15 cellular contexts compared by ENCODE assay signal in genomic region chr10:110781139-110781538, GRCh38.
DNase-seq lines count a peak whose midpoint lies in the region; ATAC-seq and TF ChIP-seq lines count a peak whose summit lies in the region.
"Had no signal": no experiment of that assay in that cellular context is flagged by ENCODE, and none has a peak within 500 bp of the region (broad histone marks: within the 10 kb centered on the region; RNA-seq: fewer than 3 reads in every experiment).

No MANE protein-coding gene starts in this region.

- no peak overlapping the region for H4K91ac ChIP-seq in trophoblast cell (ENCODE audit: low read depth, low read length)

- H3K27me3 ChIP-seq in GM23338 (ENCODE audit: insufficient read depth) = no peaks in the 10 kb centered on the region
- no peaks in the 10 kb centered on the region for H3K27me3 ChIP-seq in heart right ventricle
- no peaks in the 10 kb centered on the region for H3K27me3 ChIP-seq in trophoblast cell (ENCODE audit: insufficient read depth, low read length)

- peaks cover 6% of the 10 kb centered on the region for H3K4me1 Mint-ChIP-seq in GM23338

- H3K4me3 Mint-ChIP-seq in GM23338 = no peak overlapping the region
- H3K4me3 Mint-ChIP-seq: CD4-positive, CD25-positive, alpha-beta regulatory T cell had no signal

- H2BK120ac ChIP-seq in trophoblast cell (ENCODE audit: insufficient read depth, low read length, poor library complexity) = no peak overlapping the region

- H3K23ac ChIP-seq in trophoblast cell (ENCODE audit: low read length) = no peak overlapping the region

- no peaks in the 10 kb centered on the region for H3K4me1 ChIP-seq in GM23338 (ENCODE audit: insufficient read depth)
- peaks cover 4 to 98% (median 59%) of the 10 kb centered on the region in 9 donors for H3K4me1 ChIP-seq in heart right ventricle
- peaks cover 3 to 7% of the 10 kb centered on the region in 2 experiments for H3K4me1 ChIP-seq in trophoblast cell (ENCODE audit: control insufficient read depth in 1 of 2, insufficient read depth in 2 of 2, low read length in 2 of 2)

- H3K9me3 ChIP-seq in heart right ventricle (no peaks in the 10 kb centered on the region), trophoblast cell (ENCODE audit: insufficient read depth, low read depth, low read length) (no peaks in the 10 kb centered on the region)

- no peak overlapping the region for H3K14ac ChIP-seq in trophoblast cell (ENCODE audit: low read length)

- no peaks in the 10 kb centered on the region for H4K20me1 ChIP-seq in GM23338 (replicated peaks; ENCODE audit: insufficient read depth)

- H3K27me3 Mint-ChIP-seq in GM23338 (ENCODE audit: insufficient read depth, low read depth, poor library complexity) = peaks cover 5% of the 10 kb centered on the region
- H3K27me3 Mint-ChIP-seq: CD4-positive, CD25-positive, alpha-beta regulatory T cell had no signal

- no peak for ATAC-seq in GM23338
- peak in 7 of 8 donors; percentile 1 to 39 (median 2) for ATAC-seq in heart right ventricle
- no peak for ATAC-seq in HG02870 (IDR thresholded peaks at IDR 0.05; ENCODE audit: unreplicated experiment)
- ATAC-seq: GM12878, K562 had no signal

- H3F3A ChIP-seq in GM23338 (replicated peaks; ENCODE audit: low read depth) = no peaks in the 10 kb centered on the region

- H4K12ac ChIP-seq in trophoblast cell (ENCODE audit: low read depth, low read length) = no peak overlapping the region

- no peak overlapping the region for H3K18ac ChIP-seq in trophoblast cell (ENCODE audit: low read length)

- no peaks in the 10 kb centered on the region for H3K36me3 ChIP-seq in GM23338 (ENCODE audit: insufficient read depth)
- H3K36me3 ChIP-seq in heart right ventricle = peaks cover 0 to 24% (median 0%) of the 10 kb centered on the region in 9 donors
- no peaks in the 10 kb centered on the region for H3K36me3 ChIP-seq in trophoblast cell (ENCODE audit: control insufficient read depth in 1 of 2, insufficient read depth in 2 of 2, low read length in 2 of 2)

- 60 to 67% methylated on average over 7 of the region's 7 CpGs for WGBS in heart right ventricle, 2 donors
- no CpG with 5 or more reads among the region's 7 CpGs for WGBS in trophoblast cell (ENCODE audit: extremely low coverage, insufficient coverage, insufficient read length)

- DNase-seq in GM23338 (ENCODE audit: low spot score) (no peak), RPMI7951 (ENCODE audit: low read depth) (peak; percentile 64), heart right ventricle (no peak), trophoblast cell (no peak), T-helper 1 cell (no peak), ecto neural progenitor cell (ENCODE audit: low spot score) (no peak)
- DNase-seq: ACHN; Calu3; CD4-positive, CD25-positive, alpha-beta regulatory T cell; NCI-H1694 treated with DMSO at 0.1 percent for 48 hours; PC-9 had no signal

- no peak overlapping the region for H3K27ac Mint-ChIP-seq in GM23338

- TF ChIP-seq CTCF in GM23338 (conservative IDR thresholded peaks at IDR 0.05; ENCODE audit: low read depth in 2 of 2) = no peak
- no peak for TF ChIP-seq CTCF in heart right ventricle (IDR thresholded peaks at IDR 0.05)

- H3K79me1 ChIP-seq in trophoblast cell (ENCODE audit: low read length) = peaks cover 4% of the 10 kb centered on the region

- H3K4ac ChIP-seq in trophoblast cell (ENCODE audit: low read depth, low read length) = no peak overlapping the region

- intact Hi-C loops in heart right ventricle (cut with DNase I) = no loop called here

- no peak overlapping the region for H4K8ac ChIP-seq in trophoblast cell (ENCODE audit: low read depth, low read length)

- H3K4me2 ChIP-seq in GM23338 (no peak overlapping the region), trophoblast cell (ENCODE audit: low read length) (no peak overlapping the region)
- H3K4me2 ChIP-seq: PC-9 had no signal

- H3K4me3 ChIP-seq in GM23338 (no peak overlapping the region), heart right ventricle (no peak overlapping the region), trophoblast cell (ENCODE audit: low read depth, low read length) (no peak overlapping the region)
- H3K4me3 ChIP-seq: GM12878, K562, PC-9 had no signal

- no peaks in the 10 kb centered on the region for H3K36me3 Mint-ChIP-seq in GM23338 (ENCODE audit: low read depth)
- H3K36me3 Mint-ChIP-seq: CD4-positive, CD25-positive, alpha-beta regulatory T cell had no signal

- H3K27ac ChIP-seq in GM23338 (ENCODE audit: low read depth) (no peak overlapping the region), heart right ventricle (peak overlapping the region in 8 of 10 donors; percentile 20 to 68 (median 48)), trophoblast cell (ENCODE audit: low read depth, low read length) (no peak overlapping the region)
- H3K27ac ChIP-seq: HL-60, PC-9 had no signal

- no peak overlapping the region for H2BK5ac ChIP-seq in trophoblast cell (ENCODE audit: low read depth, low read length, poor library complexity)

- H2AK5ac ChIP-seq in trophoblast cell (ENCODE audit: low read length) = peak overlapping the region; percentile 17

- no peak overlapping the region for H3K9ac ChIP-seq in trophoblast cell (ENCODE audit: low read length)

- no peaks in the 10 kb centered on the region for H3K79me2 ChIP-seq in GM23338 (replicated peaks; ENCODE audit: insufficient read depth)
- H3K79me2 ChIP-seq in trophoblast cell (ENCODE audit: control insufficient read depth, insufficient read depth, low read length, poor library complexity) = no peaks in the 10 kb centered on the region

- no peaks in the 10 kb centered on the region for H3K9me3 Mint-ChIP-seq in GM23338

- no peak overlapping the region for H2BK12ac ChIP-seq in trophoblast cell (ENCODE audit: low read length)

- no peaks in the 10 kb centered on the region for H3K9me2 ChIP-seq in GM23338 (ENCODE audit: insufficient read depth)

- peak overlapping the region; percentile 56; the same call in 1 of the 2 replicates for H2AFZ ChIP-seq in GM23338
- H2AFZ ChIP-seq in trophoblast cell (ENCODE audit: insufficient read depth, low read length, poor library complexity) = no peak overlapping the region
- H2AFZ ChIP-seq: PC-9 had no signal

TF ChIP-seq in GM23338, 12 proteins besides CTCF, POLR2A, EP300 and RAD21:
- TF ChIP-seq CREB1 (CRISPR knock-in tag; IDR thresholded peaks at IDR 0.05; ENCODE audit: low read depth) (no peak), NANOG (IDR thresholded peaks at IDR 0.05; ENCODE audit: borderline replicate concordance) (no peak)
- TF ChIP-seq, protein P1, sequence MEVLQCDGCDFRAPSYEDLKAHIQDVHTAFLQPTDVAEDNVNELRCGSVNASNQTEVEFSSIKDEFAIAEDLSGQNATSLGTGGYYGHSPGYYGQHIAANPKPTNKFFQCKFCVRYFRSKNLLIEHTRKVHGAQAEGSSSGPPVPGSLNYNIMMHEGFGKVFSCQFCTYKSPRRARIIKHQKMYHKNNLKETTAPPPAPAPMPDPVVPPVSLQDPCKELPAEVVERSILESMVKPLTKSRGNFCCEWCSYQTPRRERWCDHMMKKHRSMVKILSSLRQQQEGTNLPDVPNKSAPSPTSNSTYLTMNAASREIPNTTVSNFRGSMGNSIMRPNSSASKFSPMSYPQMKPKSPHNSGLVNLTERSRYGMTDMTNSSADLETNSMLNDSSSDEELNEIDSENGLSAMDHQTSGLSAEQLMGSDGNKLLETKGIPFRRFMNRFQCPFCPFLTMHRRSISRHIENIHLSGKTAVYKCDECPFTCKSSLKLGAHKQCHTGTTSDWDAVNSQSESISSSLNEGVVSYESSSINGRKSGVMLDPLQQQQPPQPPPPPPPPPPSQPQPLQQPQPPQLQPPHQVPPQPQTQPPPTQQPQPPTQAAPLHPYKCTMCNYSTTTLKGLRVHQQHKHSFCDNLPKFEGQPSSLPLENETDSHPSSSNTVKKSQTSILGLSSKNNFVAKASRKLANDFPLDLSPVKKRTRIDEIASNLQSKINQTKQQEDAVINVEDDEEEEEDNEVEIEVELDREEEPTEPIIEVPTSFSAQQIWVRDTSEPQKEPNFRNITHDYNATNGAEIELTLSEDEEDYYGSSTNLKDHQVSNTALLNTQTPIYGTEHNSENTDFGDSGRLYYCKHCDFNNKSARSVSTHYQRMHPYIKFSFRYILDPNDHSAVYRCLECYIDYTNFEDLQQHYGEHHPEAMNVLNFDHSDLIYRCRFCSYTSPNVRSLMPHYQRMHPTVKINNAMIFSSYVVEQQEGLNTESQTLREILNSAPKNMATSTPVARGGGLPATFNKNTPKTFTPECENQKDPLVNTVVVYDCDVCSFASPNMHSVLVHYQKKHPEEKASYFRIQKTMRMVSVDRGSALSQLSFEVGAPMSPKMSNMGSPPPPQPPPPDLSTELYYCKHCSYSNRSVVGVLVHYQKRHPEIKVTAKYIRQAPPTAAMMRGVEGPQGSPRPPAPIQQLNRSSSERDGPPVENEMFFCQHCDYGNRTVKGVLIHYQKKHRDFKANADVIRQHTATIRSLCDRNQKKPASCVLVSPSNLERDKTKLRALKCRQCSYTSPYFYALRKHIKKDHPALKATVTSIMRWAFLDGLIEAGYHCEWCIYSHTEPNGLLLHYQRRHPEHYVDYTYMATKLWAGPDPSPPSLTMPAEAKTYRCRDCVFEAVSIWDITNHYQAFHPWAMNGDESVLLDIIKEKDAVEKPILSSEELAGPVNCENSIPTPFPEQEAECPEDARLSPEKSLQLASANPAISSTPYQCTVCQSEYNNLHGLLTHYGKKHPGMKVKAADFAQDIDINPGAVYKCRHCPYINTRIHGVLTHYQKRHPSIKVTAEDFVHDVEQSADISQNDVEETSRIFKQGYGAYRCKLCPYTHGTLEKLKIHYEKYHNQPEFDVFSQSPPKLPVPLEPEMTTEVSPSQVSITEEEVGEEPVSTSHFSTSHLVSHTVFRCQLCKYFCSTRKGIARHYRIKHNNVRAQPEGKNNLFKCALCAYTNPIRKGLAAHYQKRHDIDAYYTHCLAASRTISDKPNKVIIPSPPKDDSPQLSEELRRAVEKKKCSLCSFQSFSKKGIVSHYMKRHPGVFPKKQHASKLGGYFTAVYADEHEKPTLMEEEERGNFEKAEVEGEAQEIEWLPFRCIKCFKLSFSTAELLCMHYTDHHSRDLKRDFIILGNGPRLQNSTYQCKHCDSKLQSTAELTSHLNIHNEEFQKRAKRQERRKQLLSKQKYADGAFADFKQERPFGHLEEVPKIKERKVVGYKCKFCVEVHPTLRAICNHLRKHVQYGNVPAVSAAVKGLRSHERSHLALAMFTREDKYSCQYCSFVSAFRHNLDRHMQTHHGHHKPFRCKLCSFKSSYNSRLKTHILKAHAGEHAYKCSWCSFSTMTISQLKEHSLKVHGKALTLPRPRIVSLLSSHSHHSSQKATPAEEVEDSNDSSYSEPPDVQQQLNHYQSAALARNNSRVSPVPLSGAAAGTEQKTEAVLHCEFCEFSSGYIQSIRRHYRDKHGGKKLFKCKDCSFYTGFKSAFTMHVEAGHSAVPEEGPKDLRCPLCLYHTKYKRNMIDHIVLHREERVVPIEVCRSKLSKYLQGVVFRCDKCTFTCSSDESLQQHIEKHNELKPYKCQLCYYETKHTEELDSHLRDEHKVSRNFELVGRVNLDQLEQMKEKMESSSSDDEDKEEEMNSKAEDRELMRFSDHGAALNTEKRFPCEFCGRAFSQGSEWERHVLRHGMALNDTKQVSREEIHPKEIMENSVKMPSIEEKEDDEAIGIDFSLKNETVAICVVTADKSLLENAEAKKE (CRISPR knock-in tag; IDR thresholded peaks at IDR 0.05) = no peak
TF ChIP-seq in GM23338: peak in this region for 0.

Comparison
In these comparisons a context has a peak if more than half of its experiments do, and no peak if none do; other contexts are left out.
1. ATAC-seq: peak in heart right ventricle (7 of 8); none in GM23338 (single experiment) and HG02870 (single experiment).
2. H3K27ac ChIP-seq: peak in heart right ventricle (8 of 10); none in GM23338 (single experiment) and trophoblast cell (single experiment).